ENCODE assay signal across 25 cellular contexts in the genomic region with DNA sequence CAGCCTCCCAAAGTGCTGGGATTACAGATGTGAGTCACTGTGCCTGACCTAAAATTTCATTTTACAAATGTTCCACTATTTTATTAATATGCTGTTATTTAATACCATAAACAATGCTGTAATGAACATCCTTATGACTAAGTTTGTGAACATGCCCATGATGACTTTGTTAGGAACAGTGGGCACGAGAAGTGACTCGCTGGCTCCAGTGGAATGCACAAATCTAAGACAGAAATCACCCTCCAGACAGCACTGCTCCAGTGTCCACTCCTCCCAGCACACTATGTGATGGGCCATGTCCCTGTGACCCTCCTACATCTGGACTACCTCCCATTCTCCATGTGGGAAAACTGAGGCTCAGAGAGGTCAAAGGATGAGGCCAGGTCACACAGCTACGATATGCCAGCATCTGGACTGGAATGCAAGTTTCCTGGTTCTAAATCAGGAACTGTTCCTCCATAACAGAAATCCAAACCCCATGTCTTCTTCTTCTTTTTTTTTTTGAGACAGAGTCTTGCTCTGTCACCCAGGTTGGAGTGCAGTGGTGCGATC. TPM values are rescaled to one million over a fixed set of nuclear protein-coding genes. Genes with fewer than 3 reads are reported as not detected.
DNase-seq lines count a peak whose midpoint lies in the region; ATAC-seq, FAIRE-seq and TF ChIP-seq lines count a peak whose summit lies in the region.
"Had no signal": no experiment of that assay in that cellular context is flagged by ENCODE, and none has a peak within 500 bp of the region (broad histone marks: within the 10 kb centered on the region; RNA-seq: fewer than 3 reads in every experiment).

No MANE protein-coding gene starts in this region.

- no peak for TF ChIP-seq EP300 in K562 (IDR thresholded peaks at IDR 0.05; ENCODE audit: low read length)

- peak; percentile 74 for FAIRE-seq in HTR-8/SVneo (lab: Jason Lieb, UNC)
- FAIRE-seq in K562 (lab: Jason Lieb, UNC) = no peak

- ATAC-seq in K562 (no peak), lower lobe of right lung (no peak)
- ATAC-seq: activated T-helper 17 cell treated with anti-CD3 and anti-CD28 coated beads, Interleukin-2, amount 50 U/mL, for 72 hours; CD8-positive, alpha-beta T cell had no signal

- no peaks in the 10 kb centered on the region for H4K20me1 ChIP-seq in K562 (replicated peaks; ENCODE audit: control insufficient read depth, insufficient read depth, low read length)

- H3K4me1 ChIP-seq in K562 (replicated peaks in 1 of 2; ENCODE audit: control insufficient read depth in 2 of 2, insufficient read depth in 2 of 2, low read length in 2 of 2) (no peaks in the 10 kb centered on the region; a peak in 1 of 5 replicates), lower lobe of right lung (no peaks in the 10 kb centered on the region)
- H3K4me1 ChIP-seq: sigmoid colon, transverse colon had no signal

- peaks cover 38% of the 10 kb centered on the region; the same call in 2 of the 3 replicates for H3K36me3 ChIP-seq in K562 (ENCODE audit: control insufficient read depth, insufficient read depth, low read length)
- H3K36me3 ChIP-seq in lower lobe of right lung = peaks cover 94% of the 10 kb centered on the region

- H3K9me3 ChIP-seq in K562 (replicated peaks; ENCODE audit: control insufficient read depth, insufficient read depth, low read depth, low read length) = no peaks in the 10 kb centered on the region
- H3K9me3 ChIP-seq in lower lobe of right lung = no peaks in the 10 kb centered on the region
- H3K9me3 ChIP-seq: sigmoid colon, transverse colon had no signal

- TF ChIP-seq POLR2A in K562 (conservative IDR thresholded peaks at IDR 0.05) = no peak

- POLR2A ChIA-PET in K562 (lab: Yijun Ruan, JAX) = interaction anchor here (0.6 kb wide), 1 partner anchor 14 kb away, joined by 5 read pairs; no protein-coding TSS in a partner anchor

- H3K9ac ChIP-seq in K562 (ENCODE audit: insufficient read depth in 1 of 2, low read depth in 2 of 2, low read length in 2 of 2) = no peak overlapping the region

- H3K4me3 ChIP-seq in K562 (no peak overlapping the region), lower lobe of right lung (no peak overlapping the region)
- H3K4me3 ChIP-seq: sigmoid colon, transverse colon had no signal

- peak; percentile 61 for DNase-seq in EL
- DNase-seq in HTR-8/SVneo (ENCODE audit: insufficient read length, low spot score) = no peak
- no peak for DNase-seq in K562 (ENCODE audit: extremely low read depth in 1 of 4, low spot score in 3 of 4)
- peak; percentile 43 for DNase-seq in kidney tubule cell (ENCODE audit: low spot score)
- DNase-seq in A172 (ENCODE audit: low spot score) = no peak
- DNase-seq in lower lobe of right lung = no peak
- no peak for DNase-seq in NCI-H1105 treated with DMSO at 0.1 percent for 48 hours (lab: John Stamatoyannopoulos, UW)
- no peak for DNase-seq in DMS 273 treated with DMSO at 0.1 percent for 48 hours (lab: John Stamatoyannopoulos, UW)
- DNase-seq: activated CD4-positive, alpha-beta T cell treated with anti-CD3 and anti-CD28 coated beads, Interleukin-2, amount 50 U/mL, for 4 hours; activated CD8-positive, alpha-beta memory T cell treated with anti-CD3 and anti-CD28 coated beads, Interleukin-2, amount 50 U/mL, for 48 hours; AML-193; CD8-positive, alpha-beta T cell; GDM1; H7; hypothalamus; islet precursor cell; NCI-H1105; NCI-H2029 treated with DMSO at 0.1 percent for 48 hours; NCI-H226; NCI-H82; sigmoid colon; stimulated activated CD8-positive, alpha-beta memory T cell treated with anti-CD3 and anti-CD28 coated beads, Interleukin-4, amount 100 ng/mL, for 48 hours; T-helper 9 cell; transverse colon had no signal

- CTCF ChIA-PET in K562 (lab: Yijun Ruan, JAX; ENCODE audit: low intra/inter-chr PET ratio) = no interaction called here

- no peak for TF ChIP-seq RAD21 in K562 (CRISPR knock-in tag; conservative IDR thresholded peaks at IDR 0.05 in 1 of 2, IDR thresholded peaks at IDR 0.05 in 1 of 2)

- in situ Hi-C loops in K562 (cut with MboI) = no loop called here

- intact Hi-C loops in K562 (cut with micrococcal nuclease) (no loop called here), lower lobe of right lung (cut with DNase I) (no loop called here)

- no peaks in the 10 kb centered on the region for H3K79me2 ChIP-seq in K562 (ENCODE audit: control insufficient read depth, insufficient read depth, low read length)

- H3K27me3 ChIP-seq in K562 (ENCODE audit: control insufficient read depth in 2 of 2, insufficient read depth in 2 of 2, low read length in 2 of 2) (no peaks in the 10 kb centered on the region), lower lobe of right lung (ENCODE audit: low read depth) (no peaks in the 10 kb centered on the region)
- H3K27me3 ChIP-seq: sigmoid colon, transverse colon had no signal

- H2AFZ ChIP-seq in K562 (ENCODE audit: low read depth, low read length) = no peak overlapping the region

- no peak overlapping the region for H3K4me2 ChIP-seq in K562 (ENCODE audit: insufficient read depth, low read length)

- BruUV-seq in K562 (replicated peaks; lab: Mats Ljungman, UMichigan) = no TSS peak

- no peak overlapping the region for H3K27ac ChIP-seq in K562 (ENCODE audit: extremely low read depth, low read depth, low read length)
- H3K27ac ChIP-seq in lower lobe of right lung = no peak overlapping the region
- H3K27ac ChIP-seq: sigmoid colon, transverse colon had no signal

- no peaks in the 10 kb centered on the region for H3K9me1 ChIP-seq in K562 (ENCODE audit: control insufficient read depth, insufficient read depth, low read length)

- TF ChIP-seq CTCF in K562 (IDR thresholded peaks at IDR 0.05 in 2 of 3, conservative IDR thresholded peaks at IDR 0.05 in 1 of 3; ENCODE audit: insufficient read depth in 2 of 3, low read depth in 1 of 3, low read length in 3 of 3) = no peak
- TF ChIP-seq CTCF in lower lobe of right lung (IDR thresholded peaks at IDR 0.05) = no peak

- 93% methylated on average over 3 of the region's 4 CpGs for WGBS in K562 (ENCODE audit: insufficient coverage, low coverage, missing lambda C conversion rate)

TF ChIP-seq in K562, 482 proteins besides CTCF, POLR2A, EP300 and RAD21:
- TF ChIP-seq ATF7 (IDR thresholded peaks at IDR 0.05) (no peak), ESRRA (IDR thresholded peaks at IDR 0.05; ENCODE audit: borderline replicate concordance, low read depth) (peak; percentile 58; the same call in 1 of the 2 replicates)
TF ChIP-seq in K562: peak in this region for 1.

RNA-seq across cellular contexts. Expression of a gene that starts 57.9 kb away (rescaled TPM):
- 5.9 and 14.8 TPM in 2 replicates for total RNA-seq in K562 (2011; cell fraction: chromatin; rRNA removed; ENCODE audit: low replicate concordance)
- total RNA-seq in K562 (2011; cell fraction: nucleolus; rRNA removed) = 11.4 and 16.2 TPM in 2 replicates
- total RNA-seq in K562 (2011; cell fraction: nucleoplasm; rRNA removed) = 8.6 and 12.0 TPM in 2 replicates
- 7.4 and 7.9 TPM in 2 replicates for total RNA-seq in K562 (2014; rRNA removed)
- 2.2 and 2.8 TPM in 2 replicates for total RNA-seq in K562 (2014; rRNA removed; fragmentation: Illumina TruSeq; extraction: Trizol)
- total RNA-seq in K562 (2015; rRNA removed; fragmentation: Illumina TruSeq; extraction: Trizol) = 2.4 and 2.7 TPM in 2 replicates
- total RNA-seq in K562 (2021) = 7.1 and 9.4 TPM in 2 replicates
- 5.2 and 9.0 TPM in 2 replicates for polyA plus RNA-seq in K562 (2011; rRNA removed)
- polyA plus RNA-seq in K562 (2011; cell fraction: cytosol; rRNA removed) = 16.0 and 35.2 TPM in 2 replicates
- polyA plus RNA-seq in K562 (2011; cell fraction: nucleus; rRNA removed) = 6.6 and 8.3 TPM in 2 replicates
- 5.9 and 17.3 TPM in 2 replicates for polyA plus RNA-seq in K562 (2012)
- 3.7 and 6.6 TPM in 2 replicates for polyA plus RNA-seq in K562 (2014; fragmentation: Illumina TruSeq; extraction: Trizol)
- polyA plus RNA-seq in K562 (2014; fragmentation: Nextera tagmentation; extraction: Ambion mirVana) = under 1 TPM; 0.41 to 0.53 TPM
- polyA plus RNA-seq in K562 (2014; rRNA removed) = 5.0 and 5.8 TPM in 2 replicates
- 5.1 and 6.3 TPM in 2 replicates for polyA minus RNA-seq in K562 (2011; rRNA and poly(A)+ RNA removed)
- 8.9 and 9.6 TPM in 2 replicates for polyA minus RNA-seq in K562 (2011; cell fraction: cytosol; rRNA and poly(A)+ RNA removed)
- 2.2 and 3.7 TPM in 2 replicates for polyA minus RNA-seq in K562 (2011; cell fraction: nucleus; rRNA and poly(A)+ RNA removed)
- total RNA-seq in A172 (2014; rRNA removed; shearing (Covaris generic)) = 0.48 and 0.98 TPM in 2 replicates
- 3.4 TPM for total RNA-seq in lower lobe of right lung

Comparison
In these comparisons a context has a peak if more than half of its experiments do, and no peak if none do; other contexts are left out.
1. DNase-seq: peak in EL (single experiment) and kidney tubule cell (single experiment); none in HTR-8/SVneo (single experiment), K562 (0 of 4), A172 (single experiment), lower lobe of right lung (single experiment), NCI-H1105 treated with DMSO at 0.1 percent for 48 hours (single experiment) and DMS 273 treated with DMSO at 0.1 percent for 48 hours (single experiment).